In genomic region chr2:223537100-223537499, GRCh38 we compare ENCODE assay signal across 21 cellular contexts.
DNase-seq lines count a peak whose midpoint lies in the region; ATAC-seq and TF ChIP-seq lines count a peak whose summit lies in the region.
"Had no signal": no experiment of that assay in that cellular context is flagged by ENCODE, and none has a peak within 500 bp of the region (broad histone marks: within the 10 kb centered on the region; RNA-seq: fewer than 3 reads in every experiment).

No MANE protein-coding gene starts in this region.

- no peaks in the 10 kb centered on the region for H3K9me3 Mint-ChIP-seq in mesothelial cell of epicardium
- H3K9me3 Mint-ChIP-seq in Calu3 (ENCODE audit: low read depth, unreplicated experiment), result peaks cover 2% of the 10 kb centered on the region
- H3K9me3 Mint-ChIP-seq: CD4-positive, alpha-beta T cell; GM23338 had no signal

- H3K27me3 ChIP-seq in right cardiac atrium (ENCODE audit: control insufficient read depth, insufficient read depth) (no peaks in the 10 kb centered on the region), heart left ventricle (no peaks in the 10 kb centered on the region), SJCRH30 (no peaks in the 10 kb centered on the region; the same call in 1 of the 2 replicates)
- H3K27me3 ChIP-seq: BLaER1 had no signal

- no peaks in the 10 kb centered on the region for H3K36me3 ChIP-seq in heart left ventricle
- no peaks in the 10 kb centered on the region for H3K36me3 ChIP-seq in SJCRH30
- H3K36me3 ChIP-seq: BLaER1 had no signal

- DNase-seq in DMS53 (lab: John Stamatoyannopoulos, UW) (peak; percentile 30), DMS53 treated with DMSO at 0.1 percent for 48 hours (lab: John Stamatoyannopoulos, UW; ENCODE audit: unreplicated experiment) (no peak), right cardiac atrium (no peak), heart left ventricle (no peak), mesothelial cell of epicardium (ENCODE audit: low spot score in 2 of 2, unreplicated experiment in 2 of 2) (no peak), SJCRH30 (no peak), nucleus accumbens (lab: John Stamatoyannopoulos, UW) (no peak), Calu3 (no peak)
- DNase-seq: ACHN; CD4-positive, alpha-beta T cell; KBM-7; NCI-H1436; NCI-H2107; NCI-H774; NK-92 treated with Interleukin-12 subunit alpha and Interleukin-12 subunit beta, amount 100 ng/mL, for 24 hours; SIG-M5 had no signal

- H3K4me1 Mint-ChIP-seq in mesothelial cell of epicardium, result peaks cover 35% of the 10 kb centered on the region
- peaks cover 26% of the 10 kb centered on the region for H3K4me1 Mint-ChIP-seq in Calu3 (ENCODE audit: low read depth, unreplicated experiment)

- no peak for TF ChIP-seq POLR2A in heart left ventricle (IDR thresholded peaks at IDR 0.05)

- intact Hi-C loops in right cardiac atrium (cut with DNase I) (loop anchor here in 1 of 4 donors (10.0 kb wide), 1 partner anchor 72 kb away; no protein-coding TSS in a partner anchor), heart left ventricle (cut with DNase I) (no loop called here), Calu3 (cut with micrococcal nuclease; ENCODE audit: unreplicated experiment) (no loop called here)

- H3K27me3 Mint-ChIP-seq in mesothelial cell of epicardium (ENCODE audit: low read depth) (peaks cover 42% of the 10 kb centered on the region), Calu3 (ENCODE audit: unreplicated experiment) (no peaks in the 10 kb centered on the region)
- H3K27me3 Mint-ChIP-seq: CD4-positive, alpha-beta T cell had no signal

- peak overlapping the region; percentile 85 for H3K27ac ChIP-seq in right cardiac atrium (ENCODE audit: low read length)
- H3K27ac ChIP-seq in heart left ventricle, result peak overlapping the region in 4 of 12 donors; percentile 6 to 14 (median 12)
- H3K27ac ChIP-seq in SJCRH30, result no peak overlapping the region
- H3K27ac ChIP-seq: 22Rv1, BLaER1, HL-60, RWPE1 had no signal

- H3K36me3 Mint-ChIP-seq in mesothelial cell of epicardium (no peaks in the 10 kb centered on the region), Calu3 (ENCODE audit: insufficient read depth, unreplicated experiment) (no peaks in the 10 kb centered on the region)

- no TSS peak for BruUV-seq in Calu3 (replicated peaks; lab: Mats Ljungman, UMichigan)

- no peak overlapping the region for H3K4me3 ChIP-seq in right cardiac atrium (ENCODE audit: low read length)
- no peak overlapping the region for H3K4me3 ChIP-seq in heart left ventricle
- no peak overlapping the region for H3K4me3 ChIP-seq in SJCRH30
- H3K4me3 ChIP-seq: BLaER1, GM23338 had no signal

- H3K4me3 Mint-ChIP-seq in mesothelial cell of epicardium (no peak overlapping the region), Calu3 (ENCODE audit: low read depth, unreplicated experiment) (no peak overlapping the region)
- H3K4me3 Mint-ChIP-seq: CD4-positive, alpha-beta T cell; GM23338 had no signal

- CTCF ChIA-PET in Calu3 (lab: Charles Lee), result no interaction called here

- no peak for TF ChIP-seq CTCF in heart left ventricle (IDR thresholded peaks at IDR 0.05)
- TF ChIP-seq CTCF in mesothelial cell of epicardium (IDR thresholded peaks at IDR 0.05; ENCODE audit: unreplicated experiment), result no peak
- TF ChIP-seq CTCF in Calu3 (IDR thresholded peaks at IDR 0.05; ENCODE audit: unreplicated experiment), result no peak

- H3K9me3 ChIP-seq in right cardiac atrium (ENCODE audit: control insufficient read depth, low read length) (no peaks in the 10 kb centered on the region), heart left ventricle (no peaks in the 10 kb centered on the region), SJCRH30 (replicated peaks) (no peaks in the 10 kb centered on the region)
- H3K9me3 ChIP-seq: BLaER1 had no signal

- H3K4me1 ChIP-seq in right cardiac atrium (ENCODE audit: control insufficient read depth, insufficient read depth, low read length) (peaks cover 2% of the 10 kb centered on the region), heart left ventricle (peaks cover 0 to 38% (median 21%) of the 10 kb centered on the region in 12 donors), SJCRH30 (no peaks in the 10 kb centered on the region)
- H3K4me1 ChIP-seq: BLaER1 had no signal

- no peak for ATAC-seq in right cardiac atrium
- ATAC-seq in heart left ventricle, result no peak

- 29% methylated on average over 1 of the region's 1 CpG for WGBS in right cardiac atrium
- WGBS in heart left ventricle, 4 donors, result 30 to 49% (median 44%) methylated on average over 1 of the region's 1 CpG

- H3K27ac Mint-ChIP-seq in mesothelial cell of epicardium, result peak overlapping the region; percentile 14
- no peak overlapping the region for H3K27ac Mint-ChIP-seq in Calu3 (ENCODE audit: unreplicated experiment)
- H3K27ac Mint-ChIP-seq: CD4-positive, alpha-beta T cell had no signal
